In genomic region chr18:62847081-62847480, GRCh38 we compare ENCODE assay signal across 18 cellular contexts.
"Had no signal": no experiment of that assay in that cellular context is flagged by ENCODE, and none has a peak within 500 bp of the region (broad histone marks: within the 10 kb centered on the region; RNA-seq: fewer than 3 reads in every experiment).

No MANE protein-coding gene starts in this region.

- ATAC-seq: activated CD8-positive, alpha-beta T cell treated with anti-CD3 and anti-CD28 coated beads, Interleukin-2, amount 10 ng/mL, durations not matched to agents 7 days and 5 days; mucosa of descending colon; stimulated activated memory B cell treated with anti-CD40 and anti-IgM and Interleukin-4, amounts not matched to agents 10 μg/mL and 1 μg/mL and 100 μg/mL, for 72 hours had no signal

- H3K4me3 ChIP-seq: left ventricle myocardium inferior, mucosa of descending colon, sigmoid colon, tibial nerve had no signal

- H3K27me3 Mint-ChIP-seq: activated CD4-positive, alpha-beta T cell treated with anti-CD3 and anti-CD28 coated beads, Interleukin-2, amount 10 ng/mL, durations not matched to agents 7 days and 5 days; activated naive CD8-positive, alpha-beta T cell; naive B cell; stimulated activated memory B cell treated with anti-CD40 and anti-IgM and Interleukin-4, amounts not matched to agents 10 μg/mL and 1 μg/mL and 100 μg/mL, for 72 hours had no signal

- H3K27me3 ChIP-seq: sigmoid colon, tibial nerve had no signal

- H3K36me3 Mint-ChIP-seq: naive B cell; stimulated activated memory B cell treated with anti-CD40 and anti-IgM and Interleukin-4, amounts not matched to agents 10 μg/mL and 1 μg/mL and 100 μg/mL, for 72 hours had no signal

- H3K9me3 ChIP-seq: left ventricle myocardium inferior, mucosa of descending colon, sigmoid colon, tibial nerve had no signal

- H3K27ac Mint-ChIP-seq: activated CD4-positive, alpha-beta T cell treated with anti-CD3 and anti-CD28 coated beads, Interleukin-2, amount 10 ng/mL, durations not matched to agents 7 days and 5 days; activated CD8-positive, alpha-beta T cell treated with anti-CD3 and anti-CD28 coated beads, Interleukin-2, amount 10 ng/mL, durations not matched to agents 7 days and 5 days; activated naive CD8-positive, alpha-beta T cell; naive B cell; stimulated activated memory B cell treated with anti-CD40 and anti-IgM and Interleukin-4, amounts not matched to agents 10 μg/mL and 1 μg/mL and 100 μg/mL, for 72 hours had no signal

- H3K4me1 ChIP-seq: sigmoid colon had no signal

- H3K9me3 Mint-ChIP-seq: naive B cell; stimulated activated memory B cell treated with anti-CD40 and anti-IgM and Interleukin-4, amounts not matched to agents 10 μg/mL and 1 μg/mL and 100 μg/mL, for 72 hours had no signal

- H3K27ac ChIP-seq: epithelial cell of prostate, left ventricle myocardium inferior, sigmoid colon, tibial nerve had no signal

- H3K4me3 Mint-ChIP-seq: activated CD4-positive, alpha-beta T cell treated with anti-CD3 and anti-CD28 coated beads, Interleukin-2, amount 10 ng/mL, durations not matched to agents 7 days and 5 days; activated CD8-positive, alpha-beta T cell treated with anti-CD3 and anti-CD28 coated beads, Interleukin-2, amount 10 ng/mL, durations not matched to agents 7 days and 5 days; activated naive CD8-positive, alpha-beta T cell; naive B cell; stimulated activated memory B cell treated with anti-CD40 and anti-IgM and Interleukin-4, amounts not matched to agents 10 μg/mL and 1 μg/mL and 100 μg/mL, for 72 hours had no signal

- H3K36me3 ChIP-seq: left ventricle myocardium inferior, sigmoid colon, tibial nerve had no signal

- DNase-seq: activated CD4-positive, alpha-beta T cell treated with anti-CD3 and anti-CD28 coated beads, Interleukin-2, amount 10 ng/mL, durations not matched to agents 7 days and 5 days; activated CD8-positive, alpha-beta T cell treated with anti-CD3 and anti-CD28 coated beads, Interleukin-2, amount 10 ng/mL, durations not matched to agents 7 days and 5 days; activated gamma-delta T cell treated with Interleukin-2 at 50 U/mL for 16 hours; foreskin fibroblast; glutamatergic neuron; hippocampal formation; left ventricle myocardium inferior; mammary epithelial cell; mucosa of descending colon; naive B cell; posterior cingulate gyrus; sigmoid colon; stimulated activated CD4-positive, alpha-beta T cell treated with anti-CD3 and anti-CD28 coated beads, Interleukin-4, amount 100 ng/mL, for 24 hours; T1000 had no signal
